Comparison of ENCODE assay signal across 20 cellular contexts in genomic region chr1:110424699-110425098, GRCh38. TPM values are rescaled to one million over a fixed set of nuclear protein-coding genes. Genes with fewer than 3 reads are reported as not detected.
DNase-seq lines count a peak whose midpoint lies in the region; ATAC-seq, FAIRE-seq and TF ChIP-seq lines count a peak whose summit lies in the region.
"Had no signal": no experiment of that assay in that cellular context is flagged by ENCODE, and none has a peak within 500 bp of the region (broad histone marks: within the 10 kb centered on the region; RNA-seq: fewer than 3 reads in every experiment).

No MANE protein-coding gene starts in this region.

- no peak for TF ChIP-seq POLR2A in heart left ventricle (IDR thresholded peaks at IDR 0.05)
- no peak for TF ChIP-seq POLR2A in ovary (IDR thresholded peaks at IDR 0.05)
- no peak for TF ChIP-seq POLR2A in H54 (IDR thresholded peaks at IDR 0.05; ENCODE audit: low read depth, low read length)

- ATAC-seq in Right ventricle myocardium inferior (peak; percentile 65), heart left ventricle (peak in 3 of 4 donors; percentile 27 to 39 (median 33)), aorta (ENCODE audit: low FRiP score) (peak; percentile 49)

- H3K4me3 ChIP-seq in heart left ventricle = no peak overlapping the region
- no peak overlapping the region for H3K4me3 ChIP-seq in ovary
- no peak overlapping the region for H3K4me3 ChIP-seq in aorta (ENCODE audit: low read length in 2 of 2)
- H3K4me3 ChIP-seq in endodermal cell (ENCODE audit: low read length) = no peak overlapping the region
- H3K4me3 ChIP-seq: MG63 had no signal

- FAIRE-seq in H54 (lab: Jason Lieb, UNC) = no peak
- FAIRE-seq: RCC 7860 had no signal

- WGBS in heart left ventricle, 4 donors = 61 to 76% (median 71%) methylated on average over 2 of the region's 2 CpGs
- 14 to 27% (median 26%) methylated on average over 2 of the region's 2 CpGs for WGBS in ovary, 3 donors
- 54 to 57% methylated on average over 2 of the region's 2 CpGs for WGBS in aorta, 2 donors
- WGBS in endodermal cell (ENCODE audit: insufficient coverage in 1 of 2, insufficient read length in 1 of 2), 2 experiments = 83 to 86% methylated on average over 2 of the region's 2 CpGs

- TF ChIP-seq CTCF in heart left ventricle (IDR thresholded peaks at IDR 0.05) (no peak), ovary (IDR thresholded peaks at IDR 0.05) (no peak), endodermal cell (conservative IDR thresholded peaks at IDR 0.05) (no peak)

- DNase-seq in Right ventricle myocardium inferior (ENCODE audit: missing footprints) (no peak), cardiac septum (ENCODE audit: low spot score) (no peak), heart left ventricle (no peak), ovary (peak in 2 of 5 donors; percentile 51 to 68), aorta (no peak), endodermal cell (no peak), cerebellum (ENCODE audit: low spot score) (no peak), H54 (ENCODE audit: insufficient read length, low spot score) (no peak)
- DNase-seq: COR-L47, DMS53, H7, MG63, NCI-H1105 treated with DMSO at 0.1 percent for 48 hours, NCI-H1930, NCI-H2171, NCI-H510A had no signal

- peaks cover 0 to 20% (median 9%) of the 10 kb centered on the region in 12 donors for H3K4me1 ChIP-seq in heart left ventricle
- peaks cover 12% of the 10 kb centered on the region for H3K4me1 ChIP-seq in ovary (ENCODE audit: insufficient read depth)
- no peaks in the 10 kb centered on the region for H3K4me1 ChIP-seq in aorta (ENCODE audit: control insufficient read depth in 1 of 2, insufficient read depth in 2 of 2, low read length in 2 of 2)
- no peaks in the 10 kb centered on the region for H3K4me1 ChIP-seq in endodermal cell (ENCODE audit: control insufficient read depth, insufficient read depth, low read length)

- no peaks in the 10 kb centered on the region for H3K27me3 Mint-ChIP-seq in endodermal cell (ENCODE audit: insufficient read depth)

- H3K4me3 Mint-ChIP-seq in endodermal cell = no peak overlapping the region

- no peak overlapping the region for H3K27ac Mint-ChIP-seq in endodermal cell

- H3K9me3 Mint-ChIP-seq in endodermal cell = peaks cover 9% of the 10 kb centered on the region

- H3K9ac ChIP-seq in endodermal cell (ENCODE audit: extremely low read depth, low read length, poor library complexity, severe bottlenecking) = no peak overlapping the region
- H3K9ac ChIP-seq: KMS-11 had no signal

- H3K9me3 ChIP-seq in heart left ventricle (no peaks in the 10 kb centered on the region), ovary (no peaks in the 10 kb centered on the region), aorta (ENCODE audit: control insufficient read depth, low read length) (no peaks in the 10 kb centered on the region), endodermal cell (ENCODE audit: control insufficient read depth, low read length) (peaks cover 14% of the 10 kb centered on the region)

- H3K36me3 ChIP-seq in heart left ventricle (no peaks in the 10 kb centered on the region), ovary (no peaks in the 10 kb centered on the region), aorta (ENCODE audit: control insufficient read depth in 1 of 2, insufficient read depth in 2 of 2, low read length in 1 of 2) (no peaks in the 10 kb centered on the region), endodermal cell (ENCODE audit: control insufficient read depth, insufficient read depth, low read length) (no peaks in the 10 kb centered on the region)
- H3K36me3 ChIP-seq: MG63 had no signal

- H3K27me3 ChIP-seq in heart left ventricle (no peaks in the 10 kb centered on the region), ovary (no peaks in the 10 kb centered on the region), aorta (ENCODE audit: control insufficient read depth in 1 of 2, insufficient read depth in 2 of 2, low read length in 1 of 2) (no peaks in the 10 kb centered on the region), endodermal cell (ENCODE audit: control insufficient read depth, insufficient read depth, low read length, poor library complexity, severe bottlenecking) (no peaks in the 10 kb centered on the region)

- no peaks in the 10 kb centered on the region for H3K4me1 Mint-ChIP-seq in endodermal cell

- H3K27ac ChIP-seq in heart left ventricle = peak overlapping the region in 5 of 12 donors; percentile 11 to 70 (median 46)
- H3K27ac ChIP-seq in ovary = peak overlapping the region; percentile 34 to 50
- no peak overlapping the region for H3K27ac ChIP-seq in aorta (ENCODE audit: low read depth in 1 of 2, low read length in 2 of 2)
- no peak overlapping the region for H3K27ac ChIP-seq in endodermal cell (ENCODE audit: low read depth, low read length)
- H3K27ac ChIP-seq: C4-2B, KMS-11 had no signal

- peaks cover 2% of the 10 kb centered on the region for H3K36me3 Mint-ChIP-seq in endodermal cell (ENCODE audit: low read depth)

- TF ChIP-seq EP300 in ovary (IDR thresholded peaks at IDR 0.05) = peak; percentile 77

- intact Hi-C loops in Right ventricle myocardium inferior (cut with DNase I) = no loop called here
- intact Hi-C loops in cardiac septum (cut with DNase I) = no loop called here
- intact Hi-C loops in heart left ventricle (cut with DNase I) = loop anchor here in 1 of 10 donors (5.0 kb wide), 1 partner anchor 63 kb away; no protein-coding TSS in a partner anchor
- intact Hi-C loops in ovary (cut with DNase I) = no loop called here
- intact Hi-C loops in aorta (cut with DNase I) = no loop called here

RNA-seq across cellular contexts. Expression of gene LAMTOR5, which starts 17.2 kb away (rescaled TPM):
- total RNA-seq in Right ventricle myocardium inferior (261 TPM), cardiac septum (195 TPM), heart left ventricle (100 to 1,000 TPM; 130 to 267 (median 221) TPM), ovary (100 to 1,000 TPM; 103 to 129 (median 122) TPM), aorta (10 to 100 TPM; 73.6 to 77.6 TPM), endodermal cell (100 to 1,000 TPM; 104 to 132 TPM), cerebellum (29.3 TPM)
- polyA plus RNA-seq in heart left ventricle (100 to 1,000 TPM; 510 to 549 TPM), ovary (100 to 1,000 TPM; 184 to 265 TPM), aorta (100 to 1,000 TPM; 176 to 329 TPM)
- 157 TPM for polyA plus RNA-seq in endodermal cell (2013, experiment 1 of 2)
- 145 TPM for polyA plus RNA-seq in endodermal cell (2013, experiment 2 of 2)

RNA-seq across cellular contexts. Expression of gene PROK1, which starts 26.2 kb away (rescaled TPM):
- total RNA-seq in Right ventricle myocardium inferior (not detected), cardiac septum (0.46 TPM), heart left ventricle (1 to 10 TPM in 1 of 9 donors, under 1 TPM in 4, not detected in 4; 0.23 to 2.1 (median 0.40) TPM), ovary (100 to 1,000 TPM in 6 of 7 donors, 10 to 100 TPM in 1; 39.4 to 263 (median 182) TPM), aorta (under 1 TPM; 0.26 to 0.27 TPM), endodermal cell (under 1 TPM in 1 of 2 donors, not detected in 1; 0.20 TPM), cerebellum (not detected)
- polyA plus RNA-seq in heart left ventricle (1 to 10 TPM in 1 of 2 donors, under 1 TPM in 1; 0.07 to 3.4 TPM), ovary (100 to 1,000 TPM; 276 to 428 TPM), aorta (under 1 TPM in 1 of 2 donors, not detected in 1; 0.25 TPM)
- polyA plus RNA-seq in endodermal cell (2013, experiment 1 of 2) = not detected
- not detected for polyA plus RNA-seq in endodermal cell (2013, experiment 2 of 2)
- total RNA-seq: A172, H7 had no signal

RNA-seq across cellular contexts. Expression of gene SLC16A4, which starts 33.9 kb away (rescaled TPM):
- total RNA-seq in Right ventricle myocardium inferior = 2.6 TPM
- total RNA-seq in cardiac septum = 2.3 TPM
- 1 to 10 TPM; 1.6 to 4.8 (median 2.3) TPM for total RNA-seq in heart left ventricle
- 1 to 10 TPM in 1 of 2 donors, under 1 TPM in 1; 1.00 to 1.9 TPM for polyA plus RNA-seq in heart left ventricle
- total RNA-seq in ovary = 10 to 100 TPM; 14.5 to 33.7 (median 21.2) TPM
- polyA plus RNA-seq in ovary = 10 to 100 TPM; 23.9 to 33.0 TPM
- total RNA-seq in aorta = 10 to 100 TPM; 18.5 to 23.2 TPM
- polyA plus RNA-seq in aorta = 10 to 100 TPM; 11.5 to 19.1 TPM
- under 1 TPM; 0.55 to 0.86 TPM for total RNA-seq in endodermal cell
- 2.4 TPM for polyA plus RNA-seq in endodermal cell (2013, experiment 1 of 2)
- polyA plus RNA-seq in endodermal cell (2013, experiment 2 of 2) = 2.5 TPM
- 20.8 TPM for total RNA-seq in cerebellum

Comparison
In these comparisons a context has a peak if more than half of its experiments do, and no peak if none do; other contexts are left out.
1. H3K27ac ChIP-seq: peak in ovary (2 of 2); none in aorta (0 of 2) and endodermal cell (single experiment).
2. RNA of gene PROK1, which starts 26.2 kb away (total RNA-seq): 39.4 to 263 TPM in ovary; 0.46 TPM in cardiac septum (single experiment), 0.26 to 0.27 TPM in aorta, 0.23 to 2.1 TPM in heart left ventricle, 0.20 TPM in endodermal cell, not detected in Right ventricle myocardium inferior (single experiment) and not detected in cerebellum (single experiment); every median in the first group is over 10 times any median in the second.
3. Peak in every context shown above with its lines, with median percentiles within 50 percentile points of each other: ATAC-seq.